8 cellular contexts compared by ENCODE assay signal in genomic region chr12:104358353-104359003, GRCh38. TPM values are rescaled to one million over a fixed set of nuclear protein-coding genes. Genes with fewer than 3 reads are reported as not detected.
DNase-seq lines count a peak whose midpoint lies in the region; ATAC-seq lines count a peak whose summit lies in the region.

No MANE protein-coding gene starts in this region.

- ATAC-seq in HG02763 (IDR thresholded peaks at IDR 0.05; ENCODE audit: unreplicated experiment): peak; percentile 74
- peak; percentile 86 for ATAC-seq in stimulated activated memory B cell treated with anti-CD40 and anti-IgM and Interleukin-4, amounts not matched to agents 10 μg/mL and 1 μg/mL and 100 μg/mL, for 72 hours

- H3K36me3 Mint-ChIP-seq in stimulated activated memory B cell treated with anti-CD40 and anti-IgM and Interleukin-4, amounts not matched to agents 10 μg/mL and 1 μg/mL and 100 μg/mL, for 72 hours: peaks cover 8% of the 10 kb centered on the region

- H3K9me3 Mint-ChIP-seq in stimulated activated memory B cell treated with anti-CD40 and anti-IgM and Interleukin-4, amounts not matched to agents 10 μg/mL and 1 μg/mL and 100 μg/mL, for 72 hours: peaks cover 3% of the 10 kb centered on the region

- peak; percentile 13 for DNase-seq in NCI-H2029 treated with DMSO at 0.1 percent for 48 hours (lab: John Stamatoyannopoulos, UW)
- DNase-seq in NCI-H2029 (lab: John Stamatoyannopoulos, UW): no peak
- peak; percentile 55 for DNase-seq in NCI-H460 (ENCODE audit: extremely low read depth, low read depth)
- DNase-seq in activated CD4-positive, alpha-beta T cell treated with anti-CD3 and anti-CD28 coated beads, Interleukin-2, amount 50 U/mL, for 4 hours: peak; percentile 62 to 68
- peak; percentile 46 for DNase-seq in effector CD8-positive, alpha-beta T cell (lab: John Stamatoyannopoulos, UW)
- DNase-seq in myocyte (ENCODE audit: low read depth): peak; percentile 48

- H3K4me3 Mint-ChIP-seq in stimulated activated memory B cell treated with anti-CD40 and anti-IgM and Interleukin-4, amounts not matched to agents 10 μg/mL and 1 μg/mL and 100 μg/mL, for 72 hours: no peak overlapping the region

- H3K27ac Mint-ChIP-seq in stimulated activated memory B cell treated with anti-CD40 and anti-IgM and Interleukin-4, amounts not matched to agents 10 μg/mL and 1 μg/mL and 100 μg/mL, for 72 hours: no peak overlapping the region

- H3K4me1 Mint-ChIP-seq in stimulated activated memory B cell treated with anti-CD40 and anti-IgM and Interleukin-4, amounts not matched to agents 10 μg/mL and 1 μg/mL and 100 μg/mL, for 72 hours: no peaks in the 10 kb centered on the region

- H3K27me3 Mint-ChIP-seq in stimulated activated memory B cell treated with anti-CD40 and anti-IgM and Interleukin-4, amounts not matched to agents 10 μg/mL and 1 μg/mL and 100 μg/mL, for 72 hours: no peaks in the 10 kb centered on the region

RNA-seq across cellular contexts. Expression of gene EID3, which starts 54.9 kb away (rescaled TPM):
- 19.0 and 21.1 TPM in 2 replicates for total RNA-seq in NCI-H460 (2014; rRNA removed; shearing (Covaris generic))
- polyA plus RNA-seq in NCI-H460 (2014; cell fraction: nucleus; rRNA removed): 31.4 and 42.3 TPM in 2 replicates
- total RNA-seq in myocyte: 0.88 and 1.7 TPM in 2 replicates
- 1.1 TPM for polyA plus RNA-seq in myocyte (2012)
